14 cellular contexts compared by ENCODE assay signal in the genomic region with DNA sequence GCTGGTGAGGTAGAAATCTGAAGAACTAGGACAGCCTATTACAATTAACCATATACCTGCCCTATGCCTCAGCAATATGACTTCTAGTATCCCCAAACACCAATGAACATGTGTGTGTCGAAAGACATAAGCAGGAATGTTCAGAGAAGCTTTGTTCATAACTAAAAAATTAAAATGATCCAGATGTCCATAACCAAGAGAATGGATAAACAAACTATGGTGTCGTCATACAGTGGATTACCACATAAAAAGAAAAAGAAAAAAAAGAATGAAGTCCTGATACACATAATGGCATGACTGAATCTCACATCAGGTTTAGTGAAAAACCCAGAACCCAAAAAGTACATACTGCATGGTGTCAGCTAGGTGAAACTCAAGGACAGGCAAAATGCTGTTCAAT.
DNase-seq lines count a peak whose midpoint lies in the region; ATAC-seq and TF ChIP-seq lines count a peak whose summit lies in the region.
"Had no signal": no experiment of that assay in that cellular context is flagged by ENCODE, and none has a peak within 500 bp of the region (broad histone marks: within the 10 kb centered on the region; RNA-seq: fewer than 3 reads in every experiment).

No MANE protein-coding gene starts in this region.

- no peak overlapping the region for H3K27ac ChIP-seq in endodermal cell (ENCODE audit: low read depth, low read length)
- H3K27ac ChIP-seq: BLaER1 treated with 17β-estradiol and CSF1 and Interleukin-3, amounts not matched to agents 10 nM and 100 nM; Peyer's patch had no signal

- no peaks in the 10 kb centered on the region for H3K27me3 ChIP-seq in endodermal cell (ENCODE audit: control insufficient read depth, insufficient read depth, low read length, poor library complexity, severe bottlenecking)
- H3K27me3 ChIP-seq: BLaER1 treated with 17β-estradiol and CSF1 and Interleukin-3, amounts not matched to agents 10 nM and 100 nM; Peyer's patch had no signal

- H3K4me1 Mint-ChIP-seq in endodermal cell = no peaks in the 10 kb centered on the region

- DNase-seq in AG20443 (ENCODE audit: low spot score) (peak; percentile 18), HS-5 (ENCODE audit: low read depth) (peak; percentile 28), endodermal cell (no peak), fibroblast of villous mesenchyme (ENCODE audit: low read depth) (peak; percentile 56), epidermal melanocyte (ENCODE audit: insufficient read length, low spot score) (no peak), NCI-H1694 treated with DMSO at 0.1 percent for 48 hours (lab: John Stamatoyannopoulos, UW) (no peak), NCI-H1105 (lab: John Stamatoyannopoulos, UW) (no peak)
- DNase-seq: GOT3, NCI-H2029, NCI-H510A, Peyer's patch had no signal

- peak overlapping the region; percentile 26 for H3K27ac Mint-ChIP-seq in endodermal cell

- no peaks in the 10 kb centered on the region for H3K9me3 ChIP-seq in endodermal cell (ENCODE audit: control insufficient read depth, low read length)
- H3K9me3 ChIP-seq: BLaER1 treated with 17β-estradiol and CSF1 and Interleukin-3, amounts not matched to agents 10 nM and 100 nM; Peyer's patch had no signal

- H3K4me3 Mint-ChIP-seq in endodermal cell = no peak overlapping the region

- TF ChIP-seq CTCF in endodermal cell (conservative IDR thresholded peaks at IDR 0.05) (no peak), fibroblast of villous mesenchyme (IDR thresholded peaks at IDR 0.05; ENCODE audit: insufficient read depth, low read depth, low read length) (no peak)

- peaks cover 94% of the 10 kb centered on the region for H3K36me3 ChIP-seq in endodermal cell (ENCODE audit: control insufficient read depth, insufficient read depth, low read length)

- H3K27me3 Mint-ChIP-seq in endodermal cell (ENCODE audit: insufficient read depth) = no peaks in the 10 kb centered on the region

- H3K36me3 Mint-ChIP-seq in endodermal cell (ENCODE audit: low read depth) = peaks cover 83% of the 10 kb centered on the region

- H3K4me3 ChIP-seq in endodermal cell (ENCODE audit: low read length) (no peak overlapping the region), fibroblast of villous mesenchyme (ENCODE audit: low read depth, low read length) (no peak overlapping the region)
- H3K4me3 ChIP-seq: BLaER1 treated with 17β-estradiol and CSF1 and Interleukin-3, amounts not matched to agents 10 nM and 100 nM; Peyer's patch had no signal

- ATAC-seq in SK-N-SH treated with all-trans-retinoic acid at 6 μM for 48 hours = no peak
- ATAC-seq: HepG2 had no signal

- H3K9ac ChIP-seq in endodermal cell (ENCODE audit: extremely low read depth, low read length, poor library complexity, severe bottlenecking) = no peak overlapping the region
- H3K9ac ChIP-seq: BLaER1 treated with 17β-estradiol and CSF1 and Interleukin-3, amounts not matched to agents 10 nM and 100 nM had no signal

- no peaks in the 10 kb centered on the region for H3K9me3 Mint-ChIP-seq in endodermal cell

- no peaks in the 10 kb centered on the region for H3K4me1 ChIP-seq in endodermal cell (ENCODE audit: control insufficient read depth, insufficient read depth, low read length)
- H3K4me1 ChIP-seq: BLaER1 treated with 17β-estradiol and CSF1 and Interleukin-3, amounts not matched to agents 10 nM and 100 nM; Peyer's patch had no signal

- WGBS in endodermal cell (ENCODE audit: insufficient coverage in 1 of 2, insufficient read length in 1 of 2), 2 experiments = 97% methylated on average over 2 of the region's 2 CpGs; no CpG with 5 or more reads in 1 of the 2 experiments

TF ChIP-seq in SK-N-SH treated with all-trans-retinoic acid at 6 μM for 48 hours, 23 proteins besides CTCF, POLR2A, EP300 and RAD21:
- TF ChIP-seq, protein P1, sequence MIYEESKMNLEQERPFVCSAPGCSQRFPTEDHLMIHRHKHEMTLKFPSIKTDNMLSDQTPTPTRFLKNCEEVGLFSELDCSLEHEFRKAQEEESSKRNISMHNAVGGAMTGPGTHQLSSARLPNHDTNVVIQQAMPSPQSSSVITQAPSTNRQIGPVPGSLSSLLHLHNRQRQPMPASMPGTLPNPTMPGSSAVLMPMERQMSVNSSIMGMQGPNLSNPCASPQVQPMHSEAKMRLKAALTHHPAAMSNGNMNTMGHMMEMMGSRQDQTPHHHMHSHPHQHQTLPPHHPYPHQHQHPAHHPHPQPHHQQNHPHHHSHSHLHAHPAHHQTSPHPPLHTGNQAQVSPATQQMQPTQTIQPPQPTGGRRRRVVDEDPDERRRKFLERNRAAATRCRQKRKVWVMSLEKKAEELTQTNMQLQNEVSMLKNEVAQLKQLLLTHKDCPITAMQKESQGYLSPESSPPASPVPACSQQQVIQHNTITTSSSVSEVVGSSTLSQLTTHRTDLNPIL (CRISPR knock-in tag; IDR thresholded peaks at IDR 0.05; ENCODE audit: low read depth) = no peak
- no peak for TF ChIP-seq CSDC2 (CRISPR knock-in tag; IDR thresholded peaks at IDR 0.05)
- no peak for TF ChIP-seq SNAI2 (CRISPR knock-in tag; IDR thresholded peaks at IDR 0.05)
- no peak for TF ChIP-seq ARNTL (CRISPR knock-in tag; IDR thresholded peaks at IDR 0.05; ENCODE audit: borderline replicate concordance, low read depth)
- TF ChIP-seq, protein P2, sequence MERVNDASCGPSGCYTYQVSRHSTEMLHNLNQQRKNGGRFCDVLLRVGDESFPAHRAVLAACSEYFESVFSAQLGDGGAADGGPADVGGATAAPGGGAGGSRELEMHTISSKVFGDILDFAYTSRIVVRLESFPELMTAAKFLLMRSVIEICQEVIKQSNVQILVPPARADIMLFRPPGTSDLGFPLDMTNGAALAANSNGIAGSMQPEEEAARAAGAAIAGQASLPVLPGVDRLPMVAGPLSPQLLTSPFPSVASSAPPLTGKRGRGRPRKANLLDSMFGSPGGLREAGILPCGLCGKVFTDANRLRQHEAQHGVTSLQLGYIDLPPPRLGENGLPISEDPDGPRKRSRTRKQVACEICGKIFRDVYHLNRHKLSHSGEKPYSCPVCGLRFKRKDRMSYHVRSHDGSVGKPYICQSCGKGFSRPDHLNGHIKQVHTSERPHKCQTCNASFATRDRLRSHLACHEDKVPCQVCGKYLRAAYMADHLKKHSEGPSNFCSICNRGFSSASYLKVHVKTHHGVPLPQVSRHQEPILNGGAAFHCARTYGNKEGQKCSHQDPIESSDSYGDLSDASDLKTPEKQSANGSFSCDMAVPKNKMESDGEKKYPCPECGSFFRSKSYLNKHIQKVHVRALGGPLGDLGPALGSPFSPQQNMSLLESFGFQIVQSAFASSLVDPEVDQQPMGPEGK (CRISPR knock-in tag; IDR thresholded peaks at IDR 0.05; ENCODE audit: borderline replicate concordance) = no peak
- no peak for TF ChIP-seq ZNF565 (CRISPR knock-in tag; conservative IDR thresholded peaks at IDR 0.05; ENCODE audit: low read depth)
- TF ChIP-seq GLIS3 (CRISPR knock-in tag; IDR thresholded peaks at IDR 0.05) = no peak
- TF ChIP-seq, protein P3, sequence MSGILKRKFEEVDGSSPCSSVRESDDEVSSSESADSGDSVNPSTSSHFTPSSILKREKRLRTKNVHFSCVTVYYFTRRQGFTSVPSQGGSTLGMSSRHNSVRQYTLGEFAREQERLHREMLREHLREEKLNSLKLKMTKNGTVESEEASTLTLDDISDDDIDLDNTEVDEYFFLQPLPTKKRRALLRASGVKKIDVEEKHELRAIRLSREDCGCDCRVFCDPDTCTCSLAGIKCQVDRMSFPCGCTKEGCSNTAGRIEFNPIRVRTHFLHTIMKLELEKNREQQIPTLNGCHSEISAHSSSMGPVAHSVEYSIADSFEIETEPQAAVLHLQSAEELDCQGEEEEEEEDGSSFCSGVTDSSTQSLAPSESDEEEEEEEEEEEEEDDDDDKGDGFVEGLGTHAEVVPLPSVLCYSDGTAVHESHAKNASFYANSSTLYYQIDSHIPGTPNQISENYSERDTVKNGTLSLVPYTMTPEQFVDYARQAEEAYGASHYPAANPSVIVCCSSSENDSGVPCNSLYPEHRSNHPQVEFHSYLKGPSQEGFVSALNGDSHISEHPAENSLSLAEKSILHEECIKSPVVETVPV (CRISPR knock-in tag; IDR thresholded peaks at IDR 0.05) = no peak
- no peak for TF ChIP-seq TCF4 (CRISPR knock-in tag; IDR thresholded peaks at IDR 0.05; ENCODE audit: borderline replicate concordance)
- TF ChIP-seq ZNF70 (CRISPR knock-in tag; IDR thresholded peaks at IDR 0.05) = no peak
- TF ChIP-seq ESRRG (CRISPR knock-in tag; IDR thresholded peaks at IDR 0.05) = no peak
- TF ChIP-seq ZC3H10 (CRISPR knock-in tag; IDR thresholded peaks at IDR 0.05) = no peak
- TF ChIP-seq ZNF8 (CRISPR knock-in tag; IDR thresholded peaks at IDR 0.05) = no peak
- no peak for TF ChIP-seq ISL1 (CRISPR knock-in tag; IDR thresholded peaks at IDR 0.05)

Comparison
In these comparisons a context has a peak if more than half of its experiments do, and no peak if none do; other contexts are left out.
1. DNase-seq: peak in AG20443 (single experiment), HS-5 (single experiment) and fibroblast of villous mesenchyme (single experiment); none in endodermal cell (single experiment), epidermal melanocyte (single experiment), NCI-H1694 treated with DMSO at 0.1 percent for 48 hours (single experiment) and NCI-H1105 (single experiment).